ENCODE assay signal across 2 cellular contexts in the genomic region with DNA sequence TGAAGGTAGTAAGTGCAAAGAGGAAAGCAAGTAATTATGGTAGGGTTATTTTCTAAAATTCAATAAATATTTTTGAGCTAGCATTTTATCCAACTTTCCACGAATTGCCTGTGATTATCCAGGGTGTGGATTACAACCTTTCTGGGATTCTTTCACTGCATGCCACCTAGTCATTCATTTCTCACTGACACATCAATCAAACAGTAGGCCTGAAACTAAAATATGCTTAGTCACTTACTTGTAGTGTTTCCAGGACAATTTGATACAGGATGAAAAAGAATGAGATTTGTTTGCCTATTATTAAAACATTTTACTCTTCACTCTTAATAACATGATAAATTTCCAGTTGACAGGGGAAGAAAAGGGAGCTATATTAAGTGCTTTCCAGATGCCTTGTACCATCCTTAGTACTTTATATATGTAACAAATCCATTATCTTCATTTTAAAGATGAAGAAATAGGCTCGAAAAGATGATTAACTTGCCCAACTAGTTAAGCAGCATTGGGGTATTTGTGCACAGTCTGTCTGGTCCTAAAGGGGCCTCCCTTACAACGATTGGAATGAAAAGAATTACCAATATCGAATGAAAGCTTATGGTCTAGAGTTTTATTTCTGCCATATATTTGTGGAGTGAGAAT.
TF ChIP-seq lines count a peak whose summit lies in the region.

No MANE protein-coding gene starts in this region.

TF ChIP-seq in Ishikawa, 13 proteins besides CTCF, POLR2A, EP300 and RAD21 (continued from another document):
- TF ChIP-seq, protein P1, sequence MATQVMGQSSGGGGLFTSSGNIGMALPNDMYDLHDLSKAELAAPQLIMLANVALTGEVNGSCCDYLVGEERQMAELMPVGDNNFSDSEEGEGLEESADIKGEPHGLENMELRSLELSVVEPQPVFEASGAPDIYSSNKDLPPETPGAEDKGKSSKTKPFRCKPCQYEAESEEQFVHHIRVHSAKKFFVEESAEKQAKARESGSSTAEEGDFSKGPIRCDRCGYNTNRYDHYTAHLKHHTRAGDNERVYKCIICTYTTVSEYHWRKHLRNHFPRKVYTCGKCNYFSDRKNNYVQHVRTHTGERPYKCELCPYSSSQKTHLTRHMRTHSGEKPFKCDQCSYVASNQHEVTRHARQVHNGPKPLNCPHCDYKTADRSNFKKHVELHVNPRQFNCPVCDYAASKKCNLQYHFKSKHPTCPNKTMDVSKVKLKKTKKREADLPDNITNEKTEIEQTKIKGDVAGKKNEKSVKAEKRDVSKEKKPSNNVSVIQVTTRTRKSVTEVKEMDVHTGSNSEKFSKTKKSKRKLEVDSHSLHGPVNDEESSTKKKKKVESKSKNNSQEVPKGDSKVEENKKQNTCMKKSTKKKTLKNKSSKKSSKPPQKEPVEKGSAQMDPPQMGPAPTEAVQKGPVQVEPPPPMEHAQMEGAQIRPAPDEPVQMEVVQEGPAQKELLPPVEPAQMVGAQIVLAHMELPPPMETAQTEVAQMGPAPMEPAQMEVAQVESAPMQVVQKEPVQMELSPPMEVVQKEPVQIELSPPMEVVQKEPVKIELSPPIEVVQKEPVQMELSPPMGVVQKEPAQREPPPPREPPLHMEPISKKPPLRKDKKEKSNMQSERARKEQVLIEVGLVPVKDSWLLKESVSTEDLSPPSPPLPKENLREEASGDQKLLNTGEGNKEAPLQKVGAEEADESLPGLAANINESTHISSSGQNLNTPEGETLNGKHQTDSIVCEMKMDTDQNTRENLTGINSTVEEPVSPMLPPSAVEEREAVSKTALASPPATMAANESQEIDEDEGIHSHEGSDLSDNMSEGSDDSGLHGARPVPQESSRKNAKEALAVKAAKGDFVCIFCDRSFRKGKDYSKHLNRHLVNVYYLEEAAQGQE (IDR thresholded peaks at IDR 0.05; ENCODE audit: low read depth), result no peak
- TF ChIP-seq, protein P2, sequence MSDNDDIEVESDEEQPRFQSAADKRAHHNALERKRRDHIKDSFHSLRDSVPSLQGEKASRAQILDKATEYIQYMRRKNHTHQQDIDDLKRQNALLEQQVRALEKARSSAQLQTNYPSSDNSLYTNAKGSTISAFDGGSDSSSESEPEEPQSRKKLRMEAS (IDR thresholded peaks at IDR 0.05), result peak; percentile 42; the same call in 1 of the 2 replicates
- TF ChIP-seq FOXM1 (IDR thresholded peaks at IDR 0.05; ENCODE audit: borderline replicate concordance, low read depth), result peak; percentile 99
- peak; percentile 45 for TF ChIP-seq CEBPB (IDR thresholded peaks at IDR 0.05)
- TF ChIP-seq TCF12 (IDR thresholded peaks at IDR 0.05; ENCODE audit: low read depth), result peak; percentile 97
- TF ChIP-seq, protein P3, sequence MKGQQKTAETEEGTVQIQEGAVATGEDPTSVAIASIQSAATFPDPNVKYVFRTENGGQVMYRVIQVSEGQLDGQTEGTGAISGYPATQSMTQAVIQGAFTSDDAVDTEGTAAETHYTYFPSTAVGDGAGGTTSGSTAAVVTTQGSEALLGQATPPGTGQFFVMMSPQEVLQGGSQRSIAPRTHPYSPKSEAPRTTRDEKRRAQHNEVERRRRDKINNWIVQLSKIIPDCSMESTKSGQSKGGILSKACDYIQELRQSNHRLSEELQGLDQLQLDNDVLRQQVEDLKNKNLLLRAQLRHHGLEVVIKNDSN (IDR thresholded peaks at IDR 0.05), result no peak
- no peak for TF ChIP-seq TAF1 (IDR thresholded peaks at IDR 0.05; ENCODE audit: low read depth)

TF ChIP-seq in WTC11, 78 proteins besides CTCF, POLR2A, EP300 and RAD21 (continued from another document):
- TF ChIP-seq, protein P4, sequence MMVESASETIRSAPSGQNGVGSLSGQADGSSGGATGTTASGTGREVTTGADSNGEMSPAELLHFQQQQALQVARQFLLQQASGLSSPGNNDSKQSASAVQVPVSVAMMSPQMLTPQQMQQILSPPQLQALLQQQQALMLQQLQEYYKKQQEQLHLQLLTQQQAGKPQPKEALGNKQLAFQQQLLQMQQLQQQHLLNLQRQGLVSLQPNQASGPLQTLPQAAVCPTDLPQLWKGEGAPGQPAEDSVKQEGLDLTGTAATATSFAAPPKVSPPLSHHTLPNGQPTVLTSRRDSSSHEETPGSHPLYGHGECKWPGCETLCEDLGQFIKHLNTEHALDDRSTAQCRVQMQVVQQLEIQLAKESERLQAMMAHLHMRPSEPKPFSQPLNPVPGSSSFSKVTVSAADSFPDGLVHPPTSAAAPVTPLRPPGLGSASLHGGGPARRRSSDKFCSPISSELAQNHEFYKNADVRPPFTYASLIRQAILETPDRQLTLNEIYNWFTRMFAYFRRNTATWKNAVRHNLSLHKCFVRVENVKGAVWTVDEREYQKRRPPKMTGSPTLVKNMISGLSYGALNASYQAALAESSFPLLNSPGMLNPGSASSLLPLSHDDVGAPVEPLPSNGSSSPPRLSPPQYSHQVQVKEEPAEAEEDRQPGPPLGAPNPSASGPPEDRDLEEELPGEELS (CRISPR knock-in tag; IDR thresholded peaks at IDR 0.05), result no peak
- TF ChIP-seq, protein P5, sequence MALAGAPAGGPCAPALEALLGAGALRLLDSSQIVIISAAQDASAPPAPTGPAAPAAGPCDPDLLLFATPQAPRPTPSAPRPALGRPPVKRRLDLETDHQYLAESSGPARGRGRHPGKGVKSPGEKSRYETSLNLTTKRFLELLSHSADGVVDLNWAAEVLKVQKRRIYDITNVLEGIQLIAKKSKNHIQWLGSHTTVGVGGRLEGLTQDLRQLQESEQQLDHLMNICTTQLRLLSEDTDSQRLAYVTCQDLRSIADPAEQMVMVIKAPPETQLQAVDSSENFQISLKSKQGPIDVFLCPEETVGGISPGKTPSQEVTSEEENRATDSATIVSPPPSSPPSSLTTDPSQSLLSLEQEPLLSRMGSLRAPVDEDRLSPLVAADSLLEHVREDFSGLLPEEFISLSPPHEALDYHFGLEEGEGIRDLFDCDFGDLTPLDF (CRISPR knock-in tag; IDR thresholded peaks at IDR 0.05), result no peak
- TF ChIP-seq ZNF396 (CRISPR knock-in tag; IDR thresholded peaks at IDR 0.05; ENCODE audit: borderline replicate concordance) (no peak), FOXK1 (CRISPR knock-in tag; IDR thresholded peaks at IDR 0.05) (no peak), SOX15 (CRISPR knock-in tag; IDR thresholded peaks at IDR 0.05) (no peak), TEAD1 (CRISPR knock-in tag; IDR thresholded peaks at IDR 0.05) (no peak), EMX1 (CRISPR knock-in tag; IDR thresholded peaks at IDR 0.05) (no peak), ZNF423 (CRISPR knock-in tag; IDR thresholded peaks at IDR 0.05) (no peak), ZNF121 (CRISPR knock-in tag; IDR thresholded peaks at IDR 0.05) (no peak)
- TF ChIP-seq, protein P6, sequence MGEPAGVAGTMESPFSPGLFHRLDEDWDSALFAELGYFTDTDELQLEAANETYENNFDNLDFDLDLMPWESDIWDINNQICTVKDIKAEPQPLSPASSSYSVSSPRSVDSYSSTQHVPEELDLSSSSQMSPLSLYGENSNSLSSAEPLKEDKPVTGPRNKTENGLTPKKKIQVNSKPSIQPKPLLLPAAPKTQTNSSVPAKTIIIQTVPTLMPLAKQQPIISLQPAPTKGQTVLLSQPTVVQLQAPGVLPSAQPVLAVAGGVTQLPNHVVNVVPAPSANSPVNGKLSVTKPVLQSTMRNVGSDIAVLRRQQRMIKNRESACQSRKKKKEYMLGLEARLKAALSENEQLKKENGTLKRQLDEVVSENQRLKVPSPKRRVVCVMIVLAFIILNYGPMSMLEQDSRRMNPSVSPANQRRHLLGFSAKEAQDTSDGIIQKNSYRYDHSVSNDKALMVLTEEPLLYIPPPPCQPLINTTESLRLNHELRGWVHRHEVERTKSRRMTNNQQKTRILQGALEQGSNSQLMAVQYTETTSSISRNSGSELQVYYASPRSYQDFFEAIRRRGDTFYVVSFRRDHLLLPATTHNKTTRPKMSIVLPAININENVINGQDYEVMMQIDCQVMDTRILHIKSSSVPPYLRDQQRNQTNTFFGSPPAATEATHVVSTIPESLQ (CRISPR knock-in tag; IDR thresholded peaks at IDR 0.05), result no peak
- TF ChIP-seq, protein P7, sequence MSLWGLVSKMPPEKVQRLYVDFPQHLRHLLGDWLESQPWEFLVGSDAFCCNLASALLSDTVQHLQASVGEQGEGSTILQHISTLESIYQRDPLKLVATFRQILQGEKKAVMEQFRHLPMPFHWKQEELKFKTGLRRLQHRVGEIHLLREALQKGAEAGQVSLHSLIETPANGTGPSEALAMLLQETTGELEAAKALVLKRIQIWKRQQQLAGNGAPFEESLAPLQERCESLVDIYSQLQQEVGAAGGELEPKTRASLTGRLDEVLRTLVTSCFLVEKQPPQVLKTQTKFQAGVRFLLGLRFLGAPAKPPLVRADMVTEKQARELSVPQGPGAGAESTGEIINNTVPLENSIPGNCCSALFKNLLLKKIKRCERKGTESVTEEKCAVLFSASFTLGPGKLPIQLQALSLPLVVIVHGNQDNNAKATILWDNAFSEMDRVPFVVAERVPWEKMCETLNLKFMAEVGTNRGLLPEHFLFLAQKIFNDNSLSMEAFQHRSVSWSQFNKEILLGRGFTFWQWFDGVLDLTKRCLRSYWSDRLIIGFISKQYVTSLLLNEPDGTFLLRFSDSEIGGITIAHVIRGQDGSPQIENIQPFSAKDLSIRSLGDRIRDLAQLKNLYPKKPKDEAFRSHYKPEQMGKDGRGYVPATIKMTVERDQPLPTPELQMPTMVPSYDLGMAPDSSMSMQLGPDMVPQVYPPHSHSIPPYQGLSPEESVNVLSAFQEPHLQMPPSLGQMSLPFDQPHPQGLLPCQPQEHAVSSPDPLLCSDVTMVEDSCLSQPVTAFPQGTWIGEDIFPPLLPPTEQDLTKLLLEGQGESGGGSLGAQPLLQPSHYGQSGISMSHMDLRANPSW (CRISPR knock-in tag; conservative IDR thresholded peaks at IDR 0.05; ENCODE audit: low read depth), result no peak
- TF ChIP-seq, protein P8, sequence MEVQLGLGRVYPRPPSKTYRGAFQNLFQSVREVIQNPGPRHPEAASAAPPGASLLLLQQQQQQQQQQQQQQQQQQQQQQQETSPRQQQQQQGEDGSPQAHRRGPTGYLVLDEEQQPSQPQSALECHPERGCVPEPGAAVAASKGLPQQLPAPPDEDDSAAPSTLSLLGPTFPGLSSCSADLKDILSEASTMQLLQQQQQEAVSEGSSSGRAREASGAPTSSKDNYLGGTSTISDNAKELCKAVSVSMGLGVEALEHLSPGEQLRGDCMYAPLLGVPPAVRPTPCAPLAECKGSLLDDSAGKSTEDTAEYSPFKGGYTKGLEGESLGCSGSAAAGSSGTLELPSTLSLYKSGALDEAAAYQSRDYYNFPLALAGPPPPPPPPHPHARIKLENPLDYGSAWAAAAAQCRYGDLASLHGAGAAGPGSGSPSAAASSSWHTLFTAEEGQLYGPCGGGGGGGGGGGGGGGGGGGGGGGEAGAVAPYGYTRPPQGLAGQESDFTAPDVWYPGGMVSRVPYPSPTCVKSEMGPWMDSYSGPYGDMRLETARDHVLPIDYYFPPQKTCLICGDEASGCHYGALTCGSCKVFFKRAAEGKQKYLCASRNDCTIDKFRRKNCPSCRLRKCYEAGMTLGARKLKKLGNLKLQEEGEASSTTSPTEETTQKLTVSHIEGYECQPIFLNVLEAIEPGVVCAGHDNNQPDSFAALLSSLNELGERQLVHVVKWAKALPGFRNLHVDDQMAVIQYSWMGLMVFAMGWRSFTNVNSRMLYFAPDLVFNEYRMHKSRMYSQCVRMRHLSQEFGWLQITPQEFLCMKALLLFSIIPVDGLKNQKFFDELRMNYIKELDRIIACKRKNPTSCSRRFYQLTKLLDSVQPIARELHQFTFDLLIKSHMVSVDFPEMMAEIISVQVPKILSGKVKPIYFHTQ (CRISPR knock-in tag; IDR thresholded peaks at IDR 0.05), result no peak
- TF ChIP-seq, protein P9, sequence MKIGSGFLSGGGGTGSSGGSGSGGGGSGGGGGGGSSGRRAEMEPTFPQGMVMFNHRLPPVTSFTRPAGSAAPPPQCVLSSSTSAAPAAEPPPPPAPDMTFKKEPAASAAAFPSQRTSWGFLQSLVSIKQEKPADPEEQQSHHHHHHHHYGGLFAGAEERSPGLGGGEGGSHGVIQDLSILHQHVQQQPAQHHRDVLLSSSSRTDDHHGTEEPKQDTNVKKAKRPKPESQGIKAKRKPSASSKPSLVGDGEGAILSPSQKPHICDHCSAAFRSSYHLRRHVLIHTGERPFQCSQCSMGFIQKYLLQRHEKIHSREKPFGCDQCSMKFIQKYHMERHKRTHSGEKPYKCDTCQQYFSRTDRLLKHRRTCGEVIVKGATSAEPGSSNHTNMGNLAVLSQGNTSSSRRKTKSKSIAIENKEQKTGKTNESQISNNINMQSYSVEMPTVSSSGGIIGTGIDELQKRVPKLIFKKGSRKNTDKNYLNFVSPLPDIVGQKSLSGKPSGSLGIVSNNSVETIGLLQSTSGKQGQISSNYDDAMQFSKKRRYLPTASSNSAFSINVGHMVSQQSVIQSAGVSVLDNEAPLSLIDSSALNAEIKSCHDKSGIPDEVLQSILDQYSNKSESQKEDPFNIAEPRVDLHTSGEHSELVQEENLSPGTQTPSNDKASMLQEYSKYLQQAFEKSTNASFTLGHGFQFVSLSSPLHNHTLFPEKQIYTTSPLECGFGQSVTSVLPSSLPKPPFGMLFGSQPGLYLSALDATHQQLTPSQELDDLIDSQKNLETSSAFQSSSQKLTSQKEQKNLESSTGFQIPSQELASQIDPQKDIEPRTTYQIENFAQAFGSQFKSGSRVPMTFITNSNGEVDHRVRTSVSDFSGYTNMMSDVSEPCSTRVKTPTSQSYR (CRISPR knock-in tag; IDR thresholded peaks at IDR 0.05), result no peak
